Comparison of ENCODE assay signal across 8 cellular contexts in genomic region chr6:99393366-99393697, GRCh38. TPM values are rescaled to one million over a fixed set of nuclear protein-coding genes. Genes with fewer than 3 reads are reported as not detected.
DNase-seq lines count a peak whose midpoint lies in the region; ATAC-seq, FAIRE-seq and TF ChIP-seq lines count a peak whose summit lies in the region.

No MANE protein-coding gene starts in this region.

- ATAC-seq in GM18517 (IDR thresholded peaks at IDR 0.05; ENCODE audit: unreplicated experiment) (peak; percentile 24), PC-3 (peak; percentile 27)

- H3K18ac ChIP-seq in trophoblast cell (ENCODE audit: low read length) = no peak overlapping the region

- H3K14ac ChIP-seq in trophoblast cell (ENCODE audit: low read length) = no peak overlapping the region

- intact Hi-C loops in PC-3 (cut with micrococcal nuclease) = loop anchor here (2.0 to 5.0 kb wide), 2 partner anchors 31 to 46 kb away; partner anchors contain the start of genes FAXC and PNISR
- intact Hi-C loops in esophagus muscularis mucosa (cut with DNase I) = loop anchor here (5.0 kb wide), 1 partner anchor 61 kb away; no protein-coding TSS in a partner anchor

- TF ChIP-seq POLR2A in esophagus muscularis mucosa (IDR thresholded peaks at IDR 0.05; ENCODE audit: low read depth) (no peak), H54 (IDR thresholded peaks at IDR 0.05; ENCODE audit: low read depth, low read length) (no peak)

- H3K4me2 ChIP-seq in PC-3 (ENCODE audit: low read length) = peak overlapping the region; percentile 85
- H3K4me2 ChIP-seq in trophoblast cell (ENCODE audit: low read length) = peak overlapping the region; percentile 68

- H3K27me3 ChIP-seq in PC-3 (ENCODE audit: low read length) (no peaks in the 10 kb centered on the region), esophagus muscularis mucosa (no peaks in the 10 kb centered on the region), trophoblast cell (ENCODE audit: insufficient read depth, low read length) (no peaks in the 10 kb centered on the region)

- H2BK120ac ChIP-seq in trophoblast cell (ENCODE audit: insufficient read depth, low read length, poor library complexity) = no peak overlapping the region

- H3K27ac ChIP-seq in PC-3 (ENCODE audit: low read length) (peak overlapping the region; percentile 83; the same call in 1 of the 2 replicates), esophagus muscularis mucosa (replicated peaks in 1 of 4) (peak overlapping the region; percentile 83 to 89 (median 88)), trophoblast cell (ENCODE audit: low read depth, low read length) (no peak overlapping the region)

- no peak for FAIRE-seq in H54 (lab: Jason Lieb, UNC)

- H3K79me2 ChIP-seq in PC-3 (ENCODE audit: low read length) (no peaks in the 10 kb centered on the region), trophoblast cell (ENCODE audit: control insufficient read depth, insufficient read depth, low read length, poor library complexity) (peaks cover 4% of the 10 kb centered on the region)

- TF ChIP-seq EP300 in esophagus muscularis mucosa (IDR thresholded peaks at IDR 0.05) = no peak

- DNase-seq in HFF-Myc (ENCODE audit: extremely low read depth, low read depth) (no peak), PC-3 (no peak), esophagus muscularis mucosa (ENCODE audit: extremely low spot score) (no peak), trophoblast cell (no peak), H54 (ENCODE audit: insufficient read length, low spot score) (no peak), GF-D8 (lab: John Stamatoyannopoulos, UW) (no peak)
- no peak for DNase-seq in NK-92 treated with Interleukin-12 subunit alpha and Interleukin-12 subunit beta, amount 100 ng/mL, for 24 hours (lab: John Stamatoyannopoulos, UW)

- H4K12ac ChIP-seq in trophoblast cell (ENCODE audit: low read depth, low read length) = no peak overlapping the region

- CTCF ChIA-PET in PC-3 (lab: Charles Lee) = interaction anchor here (0.7 to 1.2 kb wide), 2 partner anchors 49 to 59 kb away, joined by 5 to 11 read pairs; no protein-coding TSS in a partner anchor

- H2AFZ ChIP-seq in PC-3 (ENCODE audit: low read length) (peak overlapping the region; percentile 95), trophoblast cell (ENCODE audit: insufficient read depth, low read length, poor library complexity) (peak overlapping the region; percentile 73)

- H3K23ac ChIP-seq in trophoblast cell (ENCODE audit: low read length) = no peak overlapping the region

- no peak overlapping the region for H4K91ac ChIP-seq in trophoblast cell (ENCODE audit: low read depth, low read length)

- H3K9me2 ChIP-seq in PC-3 (replicated peaks; ENCODE audit: low read length) = no peaks in the 10 kb centered on the region

- TF ChIP-seq CTCF in HFF-Myc (IDR thresholded peaks at IDR 0.05; ENCODE audit: low read depth, low read length, missing control alignments) (no peak), PC-3 (conservative IDR thresholded peaks at IDR 0.05; ENCODE audit: low read depth, low read length) (no peak), esophagus muscularis mucosa (IDR thresholded peaks at IDR 0.05) (no peak)

- H3K36me3 ChIP-seq in PC-3 (ENCODE audit: low read depth, low read length) (no peaks in the 10 kb centered on the region), esophagus muscularis mucosa (peaks cover 0 to 21% (median 3%) of the 10 kb centered on the region in 4 donors), trophoblast cell (ENCODE audit: control insufficient read depth in 1 of 2, insufficient read depth in 2 of 2, low read length in 2 of 2) (peaks cover 5% of the 10 kb centered on the region in 2 experiments)

- peaks cover 6% of the 10 kb centered on the region for H3K79me1 ChIP-seq in trophoblast cell (ENCODE audit: low read length)

- POLR2A ChIA-PET in PC-3 (lab: Charles Lee; ENCODE audit: unreplicated experiment) = interaction anchor here (1.0 kb wide), 1 partner anchor 9 kb away, joined by 4 read pairs; no protein-coding TSS in a partner anchor

- H4K8ac ChIP-seq in trophoblast cell (ENCODE audit: low read depth, low read length) = peak overlapping the region; percentile 93

- 10% methylated on average over 2 of the region's 2 CpGs for WGBS in esophagus muscularis mucosa
- WGBS in trophoblast cell (ENCODE audit: extremely low coverage, insufficient coverage, insufficient read length) = no CpG with 5 or more reads among the region's 2 CpGs

- H2BK12ac ChIP-seq in trophoblast cell (ENCODE audit: low read length) = no peak overlapping the region

- H3K9me3 ChIP-seq in PC-3 (ENCODE audit: low read length) (no peaks in the 10 kb centered on the region), esophagus muscularis mucosa (no peaks in the 10 kb centered on the region), trophoblast cell (ENCODE audit: insufficient read depth, low read depth, low read length) (no peaks in the 10 kb centered on the region)

- H2AK5ac ChIP-seq in trophoblast cell (ENCODE audit: low read length) = no peak overlapping the region

- no peaks in the 10 kb centered on the region for H3F3A ChIP-seq in PC-3 (ENCODE audit: low read length, unreplicated experiment)

- H3K9ac ChIP-seq in PC-3 (ENCODE audit: low read length) = peak overlapping the region; percentile 95
- H3K9ac ChIP-seq in trophoblast cell (ENCODE audit: low read length) = peak overlapping the region; percentile 88

- no peaks in the 10 kb centered on the region for H3K4me1 ChIP-seq in PC-3 (ENCODE audit: insufficient read depth, low read length)
- peaks cover 3 to 19% (median 14%) of the 10 kb centered on the region in 4 donors for H3K4me1 ChIP-seq in esophagus muscularis mucosa
- peaks cover 0 to 2% of the 10 kb centered on the region in 2 experiments for H3K4me1 ChIP-seq in trophoblast cell (ENCODE audit: control insufficient read depth in 1 of 2, insufficient read depth in 2 of 2, low read length in 2 of 2)

- H2BK5ac ChIP-seq in trophoblast cell (ENCODE audit: low read depth, low read length, poor library complexity) = no peak overlapping the region

- H3K4me3 ChIP-seq in HFF-Myc (replicated peaks; ENCODE audit: low read depth, low read length) = peak overlapping the region; percentile 81
- H3K4me3 ChIP-seq in PC-3 (ENCODE audit: low read length) = peak overlapping the region; percentile 97
- peak overlapping the region; percentile 74 to 90 (median 83) for H3K4me3 ChIP-seq in esophagus muscularis mucosa
- peak overlapping the region; percentile 75 for H3K4me3 ChIP-seq in trophoblast cell (ENCODE audit: low read depth, low read length)

- no peak overlapping the region for H3K4ac ChIP-seq in trophoblast cell (ENCODE audit: low read depth, low read length)

- H4K20me1 ChIP-seq in PC-3 (ENCODE audit: low read length) = no peaks in the 10 kb centered on the region

- BruUV-seq in PC-3 (replicated peaks; lab: Mats Ljungman, UMichigan) = no TSS peak

RNA-seq across cellular contexts. Expression of gene COQ3, which starts 0.7 kb away (rescaled TPM):
- total RNA-seq in PC-3 (2014; rRNA removed) (6.7 and 15.6 TPM in 2 replicates), esophagus muscularis mucosa (1 to 10 TPM; 3.4 to 9.1 (median 6.1) TPM)
- polyA plus RNA-seq in trophoblast cell (2013) = 4.8 and 5.5 TPM in 2 replicates

RNA-seq across cellular contexts. Expression of gene PNISR, which starts 31.8 kb away (rescaled TPM):
- 37.7 and 42.5 TPM in 2 replicates for total RNA-seq in PC-3 (2014; rRNA removed)
- total RNA-seq in esophagus muscularis mucosa = 100 to 1,000 TPM in 1 of 4 donors, 10 to 100 TPM in 3; 45.6 to 115 (median 57.4) TPM
- polyA plus RNA-seq in trophoblast cell (2013) = 107 and 108 TPM in 2 replicates

RNA-seq across cellular contexts. Expression of gene FAXC, which starts 43.9 kb away (rescaled TPM):
- total RNA-seq in PC-3 (2014; rRNA removed) = 3.9 and 5.4 TPM in 2 replicates
- 10 to 100 TPM; 22.2 to 44.7 (median 41.8) TPM for total RNA-seq in esophagus muscularis mucosa
- 5.0 and 5.4 TPM in 2 replicates for polyA plus RNA-seq in trophoblast cell (2013)
